Comparison of ENCODE assay signal across 19 cellular contexts in the genomic region with DNA sequence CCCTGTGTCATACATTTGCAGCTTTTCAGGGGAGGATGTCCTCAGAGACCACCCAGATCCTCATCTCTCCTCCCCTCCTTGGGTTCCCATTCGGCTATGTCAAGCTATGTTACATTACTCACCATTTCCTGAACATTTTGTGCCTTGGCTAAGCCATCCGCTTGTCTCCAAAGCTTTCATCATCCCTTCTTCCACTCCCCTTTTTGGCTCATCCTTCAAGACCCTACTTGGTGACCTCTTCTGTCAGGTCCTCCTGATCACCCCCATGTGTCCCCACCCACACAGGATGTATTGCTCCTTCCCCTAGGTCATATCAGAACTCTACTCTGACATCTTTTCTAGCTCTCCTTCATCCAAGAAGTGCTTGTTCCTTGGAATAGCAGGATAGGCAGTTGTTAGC.
"Had no signal": no experiment of that assay in that cellular context is flagged by ENCODE, and none has a peak within 500 bp of the region (broad histone marks: within the 10 kb centered on the region; RNA-seq: fewer than 3 reads in every experiment).

No MANE protein-coding gene starts in this region.

- H3K4me1 ChIP-seq: neural progenitor cell, prostate gland, tibial artery had no signal

- H3K4me2 ChIP-seq: neural progenitor cell had no signal

- H3K4me3 ChIP-seq: heart left ventricle, lung, neural progenitor cell, prostate gland, skin epidermis, tibial artery had no signal

- H3K27ac ChIP-seq: heart left ventricle, neural progenitor cell, prostate gland, skin epidermis, tibial artery had no signal

- ATAC-seq: activated CD4-positive, alpha-beta T cell treated with anti-CD3 and anti-CD28 coated beads for 36 hours; esophagus mucosa; naive thymus-derived CD8-positive, alpha-beta T cell had no signal

- H3K27me3 ChIP-seq: neural progenitor cell, tibial artery had no signal

- H3K9me3 ChIP-seq: heart left ventricle, prostate gland, tibial artery had no signal

- H2AFZ ChIP-seq: neural progenitor cell had no signal

- H3K9ac ChIP-seq: neural progenitor cell had no signal

- DNase-seq: activated B cell treated with CpG ODN at 0.5 μM for 24 hours; activated CD4-positive, alpha-beta T cell treated with anti-CD3 and anti-CD28 coated beads for 36 hours; activated CD4-positive, alpha-beta T cell treated with anti-CD3 and anti-CD28 coated beads, Interleukin-2, amount 50 U/mL, for 48 hours; activated effector memory CD4-positive, alpha-beta T cell treated with anti-CD3 and anti-CD28 coated beads, Interleukin-2, amount 50 U/mL, for 16 hours; activated naive CD4-positive, alpha-beta T cell treated with anti-CD3 and anti-CD28 coated beads, Interleukin-2, amount 10 ng/mL, durations not matched to agents 7 days and 5 days; activated T-cell treated with anti-CD3 and anti-CD28 coated beads, Interleukin-2, amount 50 U/mL, for 48 hours; caudate nucleus; dermis blood vessel endothelial cell; effector memory CD4-positive, alpha-beta T cell; heart left ventricle; naive thymus-derived CD8-positive, alpha-beta T cell; stimulated activated CD4-positive, alpha-beta T cell treated with anti-CD3 and anti-CD28 coated beads, Interleukin-1b, Interleukin-23, amount 100 ng/mL, for 48 hours; substantia nigra; tibial artery had no signal

- H3K36me3 ChIP-seq: heart left ventricle, neural progenitor cell, prostate gland, tibial artery had no signal
